ENCODE assay signal across 9 cellular contexts in the genomic region with DNA sequence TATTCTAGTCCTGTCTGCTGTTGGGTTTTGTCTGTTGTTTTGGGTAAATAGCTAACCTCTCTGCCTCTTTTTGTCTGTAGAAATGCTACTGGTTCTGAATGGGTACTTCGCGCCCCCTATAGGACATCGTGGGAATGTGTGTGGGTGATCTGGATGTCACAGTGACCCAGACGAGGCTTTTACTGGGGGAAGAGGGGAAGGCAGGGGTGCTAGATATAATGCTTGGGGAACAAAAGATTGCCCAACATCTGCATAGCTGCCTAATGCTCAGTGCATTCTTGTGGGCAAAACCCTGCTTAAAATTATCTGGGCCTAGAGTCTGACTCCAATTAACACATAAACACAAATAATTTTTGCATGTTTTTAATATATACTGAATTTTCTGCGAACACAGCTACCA. TPM values are rescaled to one million over a fixed set of nuclear protein-coding genes. Genes with fewer than 3 reads are reported as not detected.
A peak's percentile ranks its signal among the peaks of the same experiment; 100 is the strongest.
DNase-seq lines count a peak whose midpoint lies in the region; ATAC-seq and TF ChIP-seq lines count a peak whose summit lies in the region.
"Had no signal": no experiment of that assay in that cellular context is flagged by ENCODE, and none has a peak within 500 bp of the region (broad histone marks: within the 10 kb centered on the region; RNA-seq: fewer than 3 reads in every experiment).

No MANE protein-coding gene starts in this region.

- no peaks in the 10 kb centered on the region for H3K36me3 Mint-ChIP-seq in natural killer cell

- no peaks in the 10 kb centered on the region for H3K36me3 ChIP-seq in ACC112 (ENCODE audit: insufficient read depth, low read length)

- no peaks in the 10 kb centered on the region for H3K27me3 Mint-ChIP-seq in natural killer cell (ENCODE audit: low read depth in 2 of 2)
- no peaks in the 10 kb centered on the region for H3K27me3 Mint-ChIP-seq in stimulated activated naive CD8-positive, alpha-beta T cell treated with anti-CD3 and anti-CD28 coated beads, Interleukin-15, amount 100 ng/mL, for 72 hours

- H3K27ac Mint-ChIP-seq in natural killer cell = peak overlapping the region; percentile 79 to 86
- peak overlapping the region in 1 of 2 donors; percentile 3 for H3K27ac Mint-ChIP-seq in stimulated activated naive CD8-positive, alpha-beta T cell treated with anti-CD3 and anti-CD28 coated beads, Interleukin-15, amount 100 ng/mL, for 72 hours

- peaks cover 79% of the 10 kb centered on the region for H3K4me1 ChIP-seq in ACC112 (ENCODE audit: control insufficient read depth, insufficient read depth, low read length, unreplicated experiment)

- intact Hi-C loops in natural killer cell (cut with micrococcal nuclease) = loop anchor here (1.0 kb wide), 2 partner anchors 58 to 85 kb away; partner anchors contain the start of gene BMAL1

- H3K4me3 ChIP-seq in ACC112 (ENCODE audit: low read depth, low read length) = no peak overlapping the region
- H3K4me3 ChIP-seq: skin epidermis had no signal

- no peak overlapping the region for H2AFZ ChIP-seq in ACC112 (ENCODE audit: low read length, unreplicated experiment)

- ATAC-seq in GM18517 (IDR thresholded peaks at IDR 0.05; ENCODE audit: unreplicated experiment) (peak; percentile 39), HG03520 (IDR thresholded peaks at IDR 0.05; ENCODE audit: unreplicated experiment) (peak; percentile 56), natural killer cell (peak; percentile 65 to 73 (median 72))
- ATAC-seq in stimulated activated naive CD8-positive, alpha-beta T cell treated with anti-CD3 and anti-CD28 coated beads, Interleukin-15, amount 100 ng/mL, for 72 hours = peak; percentile 40

- no peak overlapping the region for H3K4me3 Mint-ChIP-seq in natural killer cell
- no peak overlapping the region for H3K4me3 Mint-ChIP-seq in stimulated activated naive CD8-positive, alpha-beta T cell treated with anti-CD3 and anti-CD28 coated beads, Interleukin-15, amount 100 ng/mL, for 72 hours

- DNase-seq in NOMO-1 (lab: John Stamatoyannopoulos, UW; ENCODE audit: unreplicated experiment in 2 of 2) = peak; percentile 49 to 51
- peak; percentile 84 for DNase-seq in activated CD8-positive, alpha-beta memory T cell treated with anti-CD3 and anti-CD28 coated beads for 24 hours
- DNase-seq in epidermal melanocyte (ENCODE audit: insufficient read length, low spot score) = peak; percentile 55
- peak; percentile 62 for DNase-seq in natural killer cell
- peak; percentile 67 to 71 for DNase-seq in stimulated activated naive CD8-positive, alpha-beta T cell treated with anti-CD3 and anti-CD28 coated beads, Interleukin-15, amount 100 ng/mL, for 72 hours

- peaks cover 80 to 81% of the 10 kb centered on the region in 2 donors for H3K4me1 Mint-ChIP-seq in natural killer cell
- H3K4me1 Mint-ChIP-seq in stimulated activated naive CD8-positive, alpha-beta T cell treated with anti-CD3 and anti-CD28 coated beads, Interleukin-15, amount 100 ng/mL, for 72 hours = peaks cover 86% of the 10 kb centered on the region

- H3K79me2 ChIP-seq in ACC112 (ENCODE audit: control insufficient read depth, insufficient read depth, low read length, unreplicated experiment) = peaks cover 10% of the 10 kb centered on the region

- peak overlapping the region; percentile 89 for H3K27ac ChIP-seq in ACC112 (ENCODE audit: low read depth, low read length)

- no peaks in the 10 kb centered on the region for H3K9me3 Mint-ChIP-seq in natural killer cell
- no peaks in the 10 kb centered on the region for H3K9me3 Mint-ChIP-seq in stimulated activated naive CD8-positive, alpha-beta T cell treated with anti-CD3 and anti-CD28 coated beads, Interleukin-15, amount 100 ng/mL, for 72 hours

- peak; percentile 95 for TF ChIP-seq CTCF in natural killer cell (IDR thresholded peaks at IDR 0.05)

- H3K27me3 ChIP-seq in ACC112 (ENCODE audit: insufficient read depth, low read length) = no peaks in the 10 kb centered on the region

RNA-seq across cellular contexts. Expression of gene BMAL1, which starts 57.7 kb away (rescaled TPM):
- 100 to 1,000 TPM; 142 to 162 (median 145) TPM for total RNA-seq in natural killer cell
